ENCODE assay signal across 15 cellular contexts in the genomic region with DNA sequence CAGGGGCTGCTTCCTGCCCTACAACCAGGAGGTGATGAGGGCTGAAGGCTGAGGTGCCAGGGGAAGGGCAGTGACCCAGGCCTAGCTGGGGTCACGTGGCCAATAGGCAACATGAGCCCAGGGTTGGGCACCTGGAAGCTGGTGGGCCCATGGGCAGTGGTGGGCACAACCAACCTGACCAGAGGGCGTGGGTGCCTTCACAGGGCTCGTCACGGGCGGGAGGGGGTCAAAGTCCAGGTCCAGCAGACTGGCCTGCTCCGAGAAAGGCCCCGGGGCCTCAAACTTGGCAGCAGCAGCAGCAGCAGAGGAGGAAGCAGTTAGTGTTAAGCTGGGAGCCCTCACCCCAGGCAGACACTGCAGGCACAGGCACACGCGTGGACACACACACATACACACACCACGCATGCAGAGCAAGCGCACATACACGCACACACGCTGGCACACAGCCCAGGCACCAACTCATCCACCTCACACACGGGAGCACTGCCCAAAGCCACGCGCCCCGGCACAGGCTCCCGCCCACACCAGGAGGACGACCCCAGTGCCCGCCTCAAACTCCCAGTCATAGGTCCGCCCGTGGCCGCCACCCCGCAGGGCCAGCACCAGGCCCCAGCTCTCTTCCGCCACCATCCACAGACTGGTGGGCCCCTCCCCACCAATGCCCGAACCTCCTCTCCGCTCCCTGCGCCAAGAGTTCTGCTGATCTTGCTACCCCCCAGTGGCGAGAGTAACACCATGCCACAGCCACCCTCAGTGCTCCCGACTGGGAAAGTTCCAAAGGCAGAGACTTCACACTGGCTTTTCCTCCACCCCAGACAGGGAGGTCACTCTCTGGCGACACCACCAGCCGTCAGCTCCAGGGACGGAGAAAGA. TPM values are rescaled to one million over a fixed set of nuclear protein-coding genes. Genes with fewer than 3 reads are reported as not detected.
DNase-seq lines count a peak whose midpoint lies in the region; ATAC-seq and TF ChIP-seq lines count a peak whose summit lies in the region.
"Had no signal": no experiment of that assay in that cellular context is flagged by ENCODE, and none has a peak within 500 bp of the region (broad histone marks: within the 10 kb centered on the region; RNA-seq: fewer than 3 reads in every experiment).

No MANE protein-coding gene starts in this region.

- peaks cover 3% of the 10 kb centered on the region for H3K36me3 Mint-ChIP-seq in activated CD4-positive, alpha-beta T cell treated with anti-CD3 and anti-CD28 coated beads for 36 hours (ENCODE audit: low read depth)
- peaks cover 11% of the 10 kb centered on the region for H3K36me3 Mint-ChIP-seq in activated CD4-positive, alpha-beta T cell treated with anti-CD3 and anti-CD28 coated beads, Interleukin-2, amount 10 ng/mL, durations not matched to agents 7 days and 5 days (ENCODE audit: low read depth)
- H3K36me3 Mint-ChIP-seq in memory B cell: peaks cover 23% of the 10 kb centered on the region
- H3K36me3 Mint-ChIP-seq in activated naive CD4-positive, alpha-beta T cell treated with anti-CD3 and anti-CD28 coated beads, Interleukin-2, amount 50 U/mL, for 72 hours: no peaks in the 10 kb centered on the region

- intact Hi-C loops in activated CD4-positive, alpha-beta T cell treated with anti-CD3 and anti-CD28 coated beads for 36 hours (cut with DNase I, micrococcal nuclease): loop anchor here in 1 of 2 experiments (5.0 kb wide), 1 partner anchor 167 kb away; no protein-coding TSS in a partner anchor
- intact Hi-C loops in dorsolateral prefrontal cortex (cut with DNase I): loop anchor here (5.0 to 10.0 kb wide), 3 partner anchors 51 to 241 kb away; a partner anchor contains a TSS
- intact Hi-C loops in sciatic nerve (cut with DNase I): no loop called here

- POLR2A ChIA-PET in activated CD4-positive, alpha-beta T cell treated with anti-CD3 and anti-CD28 coated beads for 36 hours (lab: Charles Lee): no interaction called here
- POLR2A ChIA-PET in activated CD4-positive, alpha-beta T cell treated with anti-CD3 and anti-CD28 coated beads, Interleukin-2, amount 10 ng/mL, durations not matched to agents 7 days and 5 days (lab: Charles Lee): no interaction called here

- H3K27ac ChIP-seq in dorsolateral prefrontal cortex (peak overlapping the region in 56 of 59 donors; percentile 9 to 98 (median 85)), temporal lobe (ENCODE audit: low read depth, low read length) (peak overlapping the region; percentile 5)
- H3K27ac ChIP-seq: tibial artery had no signal

- H3K27me3 ChIP-seq in dorsolateral prefrontal cortex: no peaks in the 10 kb centered on the region

- no peak overlapping the region for H3K4me3 Mint-ChIP-seq in activated CD4-positive, alpha-beta T cell treated with anti-CD3 and anti-CD28 coated beads for 36 hours
- no peak overlapping the region for H3K4me3 Mint-ChIP-seq in activated CD4-positive, alpha-beta T cell treated with anti-CD3 and anti-CD28 coated beads, Interleukin-2, amount 10 ng/mL, durations not matched to agents 7 days and 5 days
- H3K4me3 Mint-ChIP-seq in memory B cell: no peak overlapping the region
- H3K4me3 Mint-ChIP-seq: activated naive CD4-positive, alpha-beta T cell treated with anti-CD3 and anti-CD28 coated beads for 36 hours had no signal

- peaks cover 2% of the 10 kb centered on the region for H3K4me1 Mint-ChIP-seq in activated CD4-positive, alpha-beta T cell treated with anti-CD3 and anti-CD28 coated beads for 36 hours
- peaks cover 7% of the 10 kb centered on the region for H3K4me1 Mint-ChIP-seq in activated CD4-positive, alpha-beta T cell treated with anti-CD3 and anti-CD28 coated beads, Interleukin-2, amount 10 ng/mL, durations not matched to agents 7 days and 5 days
- H3K4me1 Mint-ChIP-seq in memory B cell: peaks cover 11% of the 10 kb centered on the region

- CTCF ChIA-PET in activated CD4-positive, alpha-beta T cell treated with anti-CD3 and anti-CD28 coated beads for 36 hours (lab: Charles Lee): interaction anchor here (1.3 to 2.2 kb wide), 2 partner anchors 9 to 82 kb away, joined by 5 to 8 read pairs; no protein-coding TSS in a partner anchor
- CTCF ChIA-PET in activated CD4-positive, alpha-beta T cell treated with anti-CD3 and anti-CD28 coated beads, Interleukin-2, amount 10 ng/mL, durations not matched to agents 7 days and 5 days (lab: Charles Lee): no interaction called here

- no peaks in the 10 kb centered on the region for H3K27me3 Mint-ChIP-seq in activated CD4-positive, alpha-beta T cell treated with anti-CD3 and anti-CD28 coated beads for 36 hours
- no peaks in the 10 kb centered on the region for H3K27me3 Mint-ChIP-seq in activated CD4-positive, alpha-beta T cell treated with anti-CD3 and anti-CD28 coated beads, Interleukin-2, amount 10 ng/mL, durations not matched to agents 7 days and 5 days
- H3K27me3 Mint-ChIP-seq in memory B cell: no peaks in the 10 kb centered on the region

- peak in 12 of 56 donors; percentile 9 to 29 (median 17) for TF ChIP-seq CTCF in dorsolateral prefrontal cortex (IDR thresholded peaks at IDR 0.05 in 54 of 56, conservative IDR thresholded peaks at IDR 0.05 in 2 of 56; ENCODE audit: low read depth in 1 of 56, partially characterized antibody in 56 of 56)

- H3K9me3 Mint-ChIP-seq in activated CD4-positive, alpha-beta T cell treated with anti-CD3 and anti-CD28 coated beads for 36 hours (ENCODE audit: low read depth): no peaks in the 10 kb centered on the region
- no peaks in the 10 kb centered on the region for H3K9me3 Mint-ChIP-seq in activated CD4-positive, alpha-beta T cell treated with anti-CD3 and anti-CD28 coated beads, Interleukin-2, amount 10 ng/mL, durations not matched to agents 7 days and 5 days
- no peaks in the 10 kb centered on the region for H3K9me3 Mint-ChIP-seq in memory B cell
- H3K9me3 Mint-ChIP-seq in activated naive CD4-positive, alpha-beta T cell treated with anti-CD3 and anti-CD28 coated beads, Interleukin-2, amount 50 U/mL, for 72 hours: no peaks in the 10 kb centered on the region
- H3K9me3 Mint-ChIP-seq: activated naive CD4-positive, alpha-beta T cell treated with anti-CD3 and anti-CD28 coated beads for 36 hours had no signal

- no peak overlapping the region for H3K4me3 ChIP-seq in dorsolateral prefrontal cortex
- H3K4me3 ChIP-seq: lung, tibial artery had no signal

- no peak for ATAC-seq in activated CD4-positive, alpha-beta T cell treated with anti-CD3 and anti-CD28 coated beads for 36 hours
- ATAC-seq in memory B cell (ENCODE audit: low read depth) (no peak), sciatic nerve (no peak), GM18498 (IDR thresholded peaks at IDR 0.05; ENCODE audit: unreplicated experiment) (no peak)
- no peak for ATAC-seq in activated naive CD4-positive, alpha-beta T cell treated with anti-CD3 and anti-CD28 coated beads, Interleukin-2, amount 50 U/mL, for 72 hours

- no peak overlapping the region for H3K27ac Mint-ChIP-seq in activated CD4-positive, alpha-beta T cell treated with anti-CD3 and anti-CD28 coated beads for 36 hours
- H3K27ac Mint-ChIP-seq in activated CD4-positive, alpha-beta T cell treated with anti-CD3 and anti-CD28 coated beads, Interleukin-2, amount 10 ng/mL, durations not matched to agents 7 days and 5 days: no peak overlapping the region
- H3K27ac Mint-ChIP-seq in memory B cell: peak overlapping the region; percentile 65
- peak overlapping the region in 1 of 2 donors; percentile 75 for H3K27ac Mint-ChIP-seq in activated naive CD4-positive, alpha-beta T cell treated with anti-CD3 and anti-CD28 coated beads, Interleukin-2, amount 50 U/mL, for 72 hours
- H3K27ac Mint-ChIP-seq: activated naive CD4-positive, alpha-beta T cell treated with anti-CD3 and anti-CD28 coated beads for 36 hours had no signal

- DNase-seq in activated CD4-positive, alpha-beta T cell treated with anti-CD3 and anti-CD28 coated beads for 36 hours: peak; percentile 3
- no peak for DNase-seq in activated CD4-positive, alpha-beta T cell treated with anti-CD3 and anti-CD28 coated beads, Interleukin-2, amount 10 ng/mL, durations not matched to agents 7 days and 5 days
- peak in 5 of 10 donors; percentile 24 to 47 (median 38) for DNase-seq in dorsolateral prefrontal cortex
- no peak for DNase-seq in memory B cell (ENCODE audit: low spot score in 2 of 2)
- DNase-seq in sciatic nerve (ENCODE audit: low spot score): no peak
- no peak for DNase-seq in activated naive CD4-positive, alpha-beta T cell treated with anti-CD3 and anti-CD28 coated beads, Interleukin-2, amount 50 U/mL, for 72 hours (ENCODE audit: low spot score in 2 of 2)
- DNase-seq: activated CD8-positive, alpha-beta memory T cell treated with anti-CD3 and anti-CD28 coated beads for 24 hours; activated naive CD4-positive, alpha-beta T cell treated with anti-CD3 and anti-CD28 coated beads for 36 hours; KBM-7; NCI-H1436; NCI-H524 had no signal

RNA-seq across cellular contexts. Expression of a gene that starts 53.0 kb away (rescaled TPM):
- 10 to 100 TPM; 65.2 to 71.0 TPM for total RNA-seq in activated CD4-positive, alpha-beta T cell treated with anti-CD3 and anti-CD28 coated beads for 36 hours
- 100 to 1,000 TPM; 140 to 148 TPM for total RNA-seq in activated CD4-positive, alpha-beta T cell treated with anti-CD3 and anti-CD28 coated beads, Interleukin-2, amount 10 ng/mL, durations not matched to agents 7 days and 5 days
- total RNA-seq in dorsolateral prefrontal cortex (100 to 1,000 TPM; 151 to 703 (median 290) TPM), temporal lobe (42.8 TPM), sciatic nerve (62.8 TPM)
- 10 to 100 TPM; 43.0 to 98.3 TPM for total RNA-seq in activated naive CD4-positive, alpha-beta T cell treated with anti-CD3 and anti-CD28 coated beads, Interleukin-2, amount 50 U/mL, for 72 hours
